27 cellular contexts compared by ENCODE assay signal in genomic region chr5:60743511-60744314, GRCh38. TPM values are rescaled to one million over a fixed set of nuclear protein-coding genes. Genes with fewer than 3 reads are reported as not detected.
DNase-seq lines count a peak whose midpoint lies in the region; ATAC-seq, FAIRE-seq and TF ChIP-seq lines count a peak whose summit lies in the region.
"Had no signal": no experiment of that assay in that cellular context is flagged by ENCODE, and none has a peak within 500 bp of the region (broad histone marks: within the 10 kb centered on the region; RNA-seq: fewer than 3 reads in every experiment).

No MANE protein-coding gene starts in this region.

- no peak overlapping the region for H4K91ac ChIP-seq in trophoblast cell (ENCODE audit: low read depth, low read length)

- H3K79me1 ChIP-seq in trophoblast cell (ENCODE audit: low read length), result peaks cover 2% of the 10 kb centered on the region

- H3K18ac ChIP-seq in trophoblast cell (ENCODE audit: low read length), result no peak overlapping the region

- no peak overlapping the region for H3K4ac ChIP-seq in trophoblast cell (ENCODE audit: low read depth, low read length)

- TF ChIP-seq CTCF in K562 (IDR thresholded peaks at IDR 0.05 in 2 of 3, conservative IDR thresholded peaks at IDR 0.05 in 1 of 3; ENCODE audit: insufficient read depth in 2 of 3, low read depth in 1 of 3, low read length in 3 of 3), result no peak
- TF ChIP-seq CTCF in neural crest cell (conservative IDR thresholded peaks at IDR 0.05), result no peak
- TF ChIP-seq CTCF in mammary epithelial cell (conservative IDR thresholded peaks at IDR 0.05 in 1 of 2, IDR thresholded peaks at IDR 0.05 in 1 of 2; ENCODE audit: extremely low read depth in 1 of 2, insufficient read depth in 1 of 2, low read depth in 1 of 2, low read length in 2 of 2), result no peak

- H4K20me1 ChIP-seq in K562 (replicated peaks; ENCODE audit: control insufficient read depth, insufficient read depth, low read length) (no peaks in the 10 kb centered on the region), mammary epithelial cell (ENCODE audit: insufficient read depth, low read length) (no peaks in the 10 kb centered on the region)
- H4K20me1 ChIP-seq: BLaER1 had no signal

- H3K27ac Mint-ChIP-seq in neural crest cell (ENCODE audit: unreplicated experiment), result peak overlapping the region; percentile 89
- H3K27ac Mint-ChIP-seq: CD4-positive, alpha-beta memory T cell; CD4-positive, CD25-positive, alpha-beta regulatory T cell; CD8-positive, alpha-beta memory T cell had no signal

- H3K14ac ChIP-seq in trophoblast cell (ENCODE audit: low read length), result no peak overlapping the region

- H3K4me3 ChIP-seq in K562 (no peak overlapping the region), trophoblast cell (ENCODE audit: low read depth, low read length) (no peak overlapping the region), mammary epithelial cell (replicated peaks in 1 of 3; ENCODE audit: insufficient read depth in 1 of 3, low read depth in 2 of 3, low read length in 3 of 3) (no peak overlapping the region), aorta (ENCODE audit: low read length in 2 of 2) (no peak overlapping the region)
- H3K4me3 ChIP-seq: BLaER1, GM12878 had no signal

- no peak overlapping the region for H3K9ac ChIP-seq in K562 (ENCODE audit: insufficient read depth in 1 of 2, low read depth in 2 of 2, low read length in 2 of 2)
- H3K9ac ChIP-seq in trophoblast cell (ENCODE audit: low read length), result no peak overlapping the region
- H3K9ac ChIP-seq in mammary epithelial cell (ENCODE audit: insufficient read depth, low read length), result no peak overlapping the region
- H3K9ac ChIP-seq: BLaER1 had no signal

- H3K4me1 ChIP-seq in K562 (replicated peaks in 1 of 2; ENCODE audit: control insufficient read depth in 2 of 2, insufficient read depth in 2 of 2, low read length in 2 of 2) (peaks cover 0 to 7% of the 10 kb centered on the region in 2 experiments; a peak in 1 of 5 replicates), trophoblast cell (ENCODE audit: control insufficient read depth in 1 of 2, insufficient read depth in 2 of 2, low read length in 2 of 2) (peaks cover 6 to 8% of the 10 kb centered on the region in 2 experiments), mammary epithelial cell (ENCODE audit: insufficient read depth, low read length) (no peaks in the 10 kb centered on the region), aorta (ENCODE audit: control insufficient read depth in 1 of 2, insufficient read depth in 2 of 2, low read length in 2 of 2) (no peaks in the 10 kb centered on the region)
- H3K4me1 ChIP-seq: BE2C, BLaER1 had no signal

- BruUV-seq in K562 (replicated peaks; lab: Mats Ljungman, UMichigan) (no TSS peak), mammary epithelial cell (replicated peaks; lab: Mats Ljungman, UMichigan) (no TSS peak)

- peaks cover 15% of the 10 kb centered on the region for H3K9me3 Mint-ChIP-seq in neural crest cell

- peaks cover 9% of the 10 kb centered on the region for H3K4me1 Mint-ChIP-seq in neural crest cell
- H3K4me1 Mint-ChIP-seq: CD14-positive monocyte; CD4-positive, alpha-beta memory T cell; CD4-positive, CD25-positive, alpha-beta regulatory T cell; CD8-positive, alpha-beta memory T cell had no signal

- H3K9me1 ChIP-seq in K562 (ENCODE audit: control insufficient read depth, insufficient read depth, low read length), result no peaks in the 10 kb centered on the region

- H3K27me3 Mint-ChIP-seq in neural crest cell (ENCODE audit: low read depth), result no peaks in the 10 kb centered on the region
- H3K27me3 Mint-ChIP-seq: CD4-positive, CD25-positive, alpha-beta regulatory T cell had no signal

- H2AFZ ChIP-seq in K562 (ENCODE audit: low read depth, low read length), result no peak overlapping the region
- H2AFZ ChIP-seq in trophoblast cell (ENCODE audit: insufficient read depth, low read length, poor library complexity), result no peak overlapping the region
- H2AFZ ChIP-seq in mammary epithelial cell (ENCODE audit: low read depth, low read length), result no peak overlapping the region

- TF ChIP-seq EP300 in K562 (IDR thresholded peaks at IDR 0.05; ENCODE audit: low read length), result no peak

- H3K9me3 ChIP-seq in K562 (replicated peaks; ENCODE audit: control insufficient read depth, insufficient read depth, low read depth, low read length) (no peaks in the 10 kb centered on the region; the same call in 1 of the 2 replicates), trophoblast cell (ENCODE audit: insufficient read depth, low read depth, low read length) (no peaks in the 10 kb centered on the region), mammary epithelial cell (replicated peaks; ENCODE audit: insufficient read depth, low read length) (no peaks in the 10 kb centered on the region), aorta (ENCODE audit: control insufficient read depth, low read length) (peaks cover 1% of the 10 kb centered on the region)
- H3K9me3 ChIP-seq: BE2C had no signal

- H3K4me3 Mint-ChIP-seq in neural crest cell, result no peak overlapping the region
- H3K4me3 Mint-ChIP-seq: CD14-positive monocyte; CD4-positive, alpha-beta memory T cell; CD4-positive, CD25-positive, alpha-beta regulatory T cell; CD8-positive, alpha-beta memory T cell had no signal

- no peak for TF ChIP-seq POLR2A in K562 (conservative IDR thresholded peaks at IDR 0.05)

- in situ Hi-C loops in K562 (cut with MboI), result no loop called here
- in situ Hi-C loops in mammary epithelial cell (cut with MboI; ENCODE audit: low sequenced_read_pairs in 2 of 2), result no loop called here

- WGBS in K562 (ENCODE audit: insufficient coverage, low coverage, missing lambda C conversion rate), result 14% methylated on average over 34 of the region's 40 CpGs
- WGBS in trophoblast cell (ENCODE audit: extremely low coverage, insufficient coverage, insufficient read length), result no CpG with 5 or more reads among the region's 40 CpGs
- 96% methylated on average over 28 of the region's 40 CpGs for WGBS in mammary epithelial cell (ENCODE audit: low coverage, missing lambda C conversion rate)
- 93 to 95% methylated on average over 40 of the region's 40 CpGs for WGBS in aorta, 2 donors

- H3K36me3 ChIP-seq in K562 (ENCODE audit: control insufficient read depth, insufficient read depth, low read length) (no peaks in the 10 kb centered on the region), trophoblast cell (ENCODE audit: control insufficient read depth in 1 of 2, insufficient read depth in 2 of 2, low read length in 2 of 2) (no peaks in the 10 kb centered on the region), mammary epithelial cell (ENCODE audit: insufficient read depth, low read length) (no peaks in the 10 kb centered on the region), aorta (ENCODE audit: control insufficient read depth in 1 of 2, insufficient read depth in 2 of 2, low read length in 1 of 2) (no peaks in the 10 kb centered on the region)
- H3K36me3 ChIP-seq: BE2C, BLaER1 had no signal

- H3K4me2 ChIP-seq in K562 (ENCODE audit: insufficient read depth, low read length) (no peak overlapping the region), trophoblast cell (ENCODE audit: low read length) (no peak overlapping the region), mammary epithelial cell (ENCODE audit: insufficient read depth, low read depth, low read length) (no peak overlapping the region)
- H3K4me2 ChIP-seq: BLaER1 had no signal

- peaks cover 5% of the 10 kb centered on the region for H3K36me3 Mint-ChIP-seq in neural crest cell (ENCODE audit: low read depth)
- H3K36me3 Mint-ChIP-seq: CD14-positive monocyte; CD4-positive, alpha-beta memory T cell; CD4-positive, CD25-positive, alpha-beta regulatory T cell had no signal

- H2BK5ac ChIP-seq in trophoblast cell (ENCODE audit: low read depth, low read length, poor library complexity), result no peak overlapping the region

- no peak overlapping the region for H2AK5ac ChIP-seq in trophoblast cell (ENCODE audit: low read length)

- H3K79me2 ChIP-seq in K562 (ENCODE audit: control insufficient read depth, insufficient read depth, low read length) (no peaks in the 10 kb centered on the region), trophoblast cell (ENCODE audit: control insufficient read depth, insufficient read depth, low read length, poor library complexity) (no peaks in the 10 kb centered on the region), mammary epithelial cell (ENCODE audit: insufficient read depth, low read length) (no peaks in the 10 kb centered on the region)

- H3K27ac ChIP-seq in K562 (ENCODE audit: extremely low read depth, low read depth, low read length) (no peak overlapping the region), trophoblast cell (ENCODE audit: low read depth, low read length) (no peak overlapping the region), mammary epithelial cell (ENCODE audit: insufficient read depth, low read depth, low read length) (no peak overlapping the region), aorta (ENCODE audit: low read depth in 1 of 2, low read length in 2 of 2) (no peak overlapping the region)
- H3K27ac ChIP-seq: BLaER1 had no signal

- H2BK120ac ChIP-seq in trophoblast cell (ENCODE audit: insufficient read depth, low read length, poor library complexity), result peak overlapping the region; percentile 18

- CTCF ChIA-PET in K562 (lab: Yijun Ruan, JAX; ENCODE audit: low intra/inter-chr PET ratio) (no interaction called here), mammary epithelial cell (lab: Charles Lee; ENCODE audit: low non-redundant PET) (no interaction called here)

- TF ChIP-seq RAD21 in K562 (CRISPR knock-in tag; conservative IDR thresholded peaks at IDR 0.05 in 1 of 2, IDR thresholded peaks at IDR 0.05 in 1 of 2), result no peak

- POLR2A ChIA-PET in K562 (lab: Yijun Ruan, JAX), result interaction anchor here (0.9 kb wide), 1 partner anchor 20 kb away, joined by 3 read pairs; no protein-coding TSS in a partner anchor

- no peak overlapping the region for H4K12ac ChIP-seq in trophoblast cell (ENCODE audit: low read depth, low read length)

- H2BK12ac ChIP-seq in trophoblast cell (ENCODE audit: low read length), result peak overlapping the region; percentile 30

- H4K8ac ChIP-seq in trophoblast cell (ENCODE audit: low read depth, low read length), result no peak overlapping the region

- intact Hi-C loops in K562 (cut with micrococcal nuclease), result no loop called here
- intact Hi-C loops in mammary epithelial cell (cut with micrococcal nuclease), result no loop called here
- intact Hi-C loops in aorta (cut with DNase I), result no loop called here

- ATAC-seq in K562, result no peak
- ATAC-seq in aorta (ENCODE audit: low FRiP score), result no peak
- ATAC-seq in HG02970 (IDR thresholded peaks at IDR 0.05; ENCODE audit: low FRiP score, unreplicated experiment), result no peak
- ATAC-seq: GM12878 had no signal

- dilution Hi-C loops in mammary epithelial cell (cut with HindIII; ENCODE audit: low sequenced_read_pairs), result no loop called here

- H3K23ac ChIP-seq in trophoblast cell (ENCODE audit: low read length), result no peak overlapping the region

- no peak for FAIRE-seq in K562 (lab: Jason Lieb, UNC)
- FAIRE-seq: A204.1, GM12878, GM12892, GM18507 had no signal

- H3K27me3 ChIP-seq in K562 (ENCODE audit: control insufficient read depth in 2 of 2, insufficient read depth in 2 of 2, low read length in 2 of 2) (peaks cover 0 to 18% of the 10 kb centered on the region in 2 experiments; a peak in 2 of 5 replicates), trophoblast cell (ENCODE audit: insufficient read depth, low read length) (no peaks in the 10 kb centered on the region), mammary epithelial cell (ENCODE audit: insufficient read depth, low read length) (no peaks in the 10 kb centered on the region), aorta (ENCODE audit: control insufficient read depth in 1 of 2, insufficient read depth in 2 of 2, low read length in 1 of 2) (no peaks in the 10 kb centered on the region)
- H3K27me3 ChIP-seq: BE2C, BLaER1 had no signal

- DNase-seq in K562 (ENCODE audit: extremely low read depth in 1 of 4, low spot score in 3 of 4) (no peak), neural crest cell (ENCODE audit: low read depth, low spot score) (no peak), trophoblast cell (no peak), mammary epithelial cell (no peak), aorta (no peak)
- DNase-seq: 8988T; ACHN; BE2C; C1 segment of cervical spinal cord; CD4-positive, alpha-beta memory T cell; CD4-positive, CD25-positive, alpha-beta regulatory T cell; CD8-positive, alpha-beta memory T cell; COR-L47; DMS 273 treated with DMSO at 0.1 percent for 48 hours; DMS153; DMS53; DMS79; DND-41; EL; GDM1 had no signal

RNA-seq across cellular contexts. Expression of gene DEPDC1B, which starts 43.7 kb away (rescaled TPM):
- 36.2 and 58.4 TPM in 2 replicates for total RNA-seq in K562 (2011; cell fraction: chromatin; rRNA removed; ENCODE audit: low replicate concordance)
- total RNA-seq in K562 (2011; cell fraction: nucleolus; rRNA removed), result 22.7 and 25.7 TPM in 2 replicates
- total RNA-seq in K562 (2011; cell fraction: nucleoplasm; rRNA removed), result 32.1 and 35.7 TPM in 2 replicates
- total RNA-seq in K562 (2014; rRNA removed), result 33.2 and 39.1 TPM in 2 replicates
- total RNA-seq in K562 (2014; rRNA removed; fragmentation: Illumina TruSeq; extraction: Trizol), result 45.7 and 54.6 TPM in 2 replicates
- total RNA-seq in K562 (2015; rRNA removed; fragmentation: Illumina TruSeq; extraction: Trizol), result 35.1 and 36.0 TPM in 2 replicates
- total RNA-seq in K562 (2021), result 41.6 and 43.2 TPM in 2 replicates
- polyA plus RNA-seq in K562 (2011; rRNA removed), result 63.2 and 67.2 TPM in 2 replicates
- polyA plus RNA-seq in K562 (2011; cell fraction: cytosol; rRNA removed), result 19.3 and 34.2 TPM in 2 replicates
- polyA plus RNA-seq in K562 (2011; cell fraction: nucleus; rRNA removed), result 31.1 and 51.3 TPM in 2 replicates
- polyA plus RNA-seq in K562 (2012), result 28.8 and 31.0 TPM in 2 replicates
- polyA plus RNA-seq in K562 (2014; fragmentation: Illumina TruSeq; extraction: Trizol), result 47.6 and 53.1 TPM in 2 replicates
- 10 to 100 TPM; 44.5 to 44.6 TPM for polyA plus RNA-seq in K562 (2014; fragmentation: Nextera tagmentation; extraction: Ambion mirVana)
- 43.3 and 46.1 TPM in 2 replicates for polyA plus RNA-seq in K562 (2014; rRNA removed)
- polyA minus RNA-seq in K562 (2011; rRNA and poly(A)+ RNA removed), result 64.3 and 84.3 TPM in 2 replicates
- 28.2 and 32.4 TPM in 2 replicates for polyA minus RNA-seq in K562 (2011; cell fraction: cytosol; rRNA and poly(A)+ RNA removed)
- polyA minus RNA-seq in K562 (2011; cell fraction: nucleus; rRNA and poly(A)+ RNA removed), result 47.0 and 86.0 TPM in 2 replicates
- total RNA-seq in neural crest cell, result 60.4 and 60.9 TPM in 2 replicates
- polyA plus RNA-seq in trophoblast cell (2013), result 72.7 and 80.8 TPM in 2 replicates
- total RNA-seq in mammary epithelial cell, result 10 to 100 TPM; 12.3 to 17.9 TPM
- polyA plus RNA-seq in mammary epithelial cell, result 19.6 TPM
- polyA minus RNA-seq in mammary epithelial cell, result 22.6 TPM
- total RNA-seq in aorta, result 1 to 10 TPM in 1 of 2 donors, under 1 TPM in 1; 0.48 to 1.3 TPM
- 1 to 10 TPM in 1 of 2 donors, not detected in 1; 2.1 TPM for polyA plus RNA-seq in aorta

Comparison
In these comparisons a context has a peak if more than half of its experiments do, and no peak if none do; other contexts are left out.
1. RNA of gene DEPDC1B, which starts 43.7 kb away (total RNA-seq): 60.4 to 60.9 TPM in neural crest cell, 22.7 to 58.4 TPM in K562 and 12.3 to 17.9 TPM in mammary epithelial cell; 0.48 to 1.3 TPM in aorta; every median in the first group is over 4 times any median in the second.